In genomic region chr2:237207641-237208040, GRCh38 we compare ENCODE assay signal across 10 cellular contexts.
DNase-seq lines count a peak whose midpoint lies in the region; ATAC-seq, FAIRE-seq and TF ChIP-seq lines count a peak whose summit lies in the region.
"Had no signal": no experiment of that assay in that cellular context is flagged by ENCODE, and none has a peak within 500 bp of the region (broad histone marks: within the 10 kb centered on the region; RNA-seq: fewer than 3 reads in every experiment).

No MANE protein-coding gene starts in this region.

- H3K4me3 Mint-ChIP-seq in MCF 10A (ENCODE audit: unreplicated experiment): no peak overlapping the region

- H3K4me1 ChIP-seq in mammary epithelial cell (ENCODE audit: insufficient read depth, low read length) (no peaks in the 10 kb centered on the region), pancreas (no peaks in the 10 kb centered on the region), aorta (ENCODE audit: control insufficient read depth in 1 of 2, insufficient read depth in 2 of 2, low read length in 2 of 2) (no peaks in the 10 kb centered on the region)

- no peak overlapping the region for H3K27ac ChIP-seq in mammary epithelial cell (ENCODE audit: insufficient read depth, low read depth, low read length)
- H3K27ac ChIP-seq in pancreas: peak overlapping the region in 1 of 4 donors; percentile 19
- H3K27ac ChIP-seq in aorta (ENCODE audit: low read depth in 1 of 2, low read length in 2 of 2): no peak overlapping the region

- no peak for FAIRE-seq in pancreas (lab: Jason Lieb, UNC)
- FAIRE-seq: A204.1 had no signal

- no peaks in the 10 kb centered on the region for H4K20me1 ChIP-seq in mammary epithelial cell (ENCODE audit: insufficient read depth, low read length)

- peaks cover 6% of the 10 kb centered on the region for H3K36me3 Mint-ChIP-seq in MCF 10A (ENCODE audit: insufficient read depth, unreplicated experiment)

- no peak overlapping the region for H3K4me3 ChIP-seq in mammary epithelial cell (replicated peaks in 1 of 3; ENCODE audit: insufficient read depth in 1 of 3, low read depth in 2 of 3, low read length in 3 of 3)
- H3K4me3 ChIP-seq in pancreas: no peak overlapping the region
- H3K4me3 ChIP-seq in aorta (ENCODE audit: low read length in 2 of 2): no peak overlapping the region

- BruUV-seq in MCF 10A (replicated peaks; lab: Mats Ljungman, UMichigan) (no TSS peak), mammary epithelial cell (replicated peaks; lab: Mats Ljungman, UMichigan) (no TSS peak)

- H3K27me3 ChIP-seq in mammary epithelial cell (ENCODE audit: insufficient read depth, low read length) (peaks cover 8% of the 10 kb centered on the region), pancreas (no peaks in the 10 kb centered on the region), aorta (ENCODE audit: control insufficient read depth in 1 of 2, insufficient read depth in 2 of 2, low read length in 1 of 2) (no peaks in the 10 kb centered on the region)

- ATAC-seq in pancreas: peak in 3 of 4 donors; percentile 50 to 69 (median 53)
- peak; percentile 76 for ATAC-seq in aorta (ENCODE audit: low FRiP score)
- ATAC-seq in GM18907 (IDR thresholded peaks at IDR 0.05; ENCODE audit: unreplicated experiment): no peak

- no peaks in the 10 kb centered on the region for H3K79me2 ChIP-seq in mammary epithelial cell (ENCODE audit: insufficient read depth, low read length)

- H3K9ac ChIP-seq in mammary epithelial cell (ENCODE audit: insufficient read depth, low read length): no peak overlapping the region

- intact Hi-C loops in MCF 10A (cut with micrococcal nuclease): no loop called here
- intact Hi-C loops in mammary epithelial cell (cut with micrococcal nuclease): no loop called here
- intact Hi-C loops in cardiac septum (cut with DNase I): loop anchor here (1.0 to 5.0 kb wide), 4 partner anchors 28 to 200 kb away; no protein-coding TSS in a partner anchor
- intact Hi-C loops in pancreas (cut with DNase I): no loop called here
- intact Hi-C loops in aorta (cut with DNase I): no loop called here

- H3K4me2 ChIP-seq in mammary epithelial cell (ENCODE audit: insufficient read depth, low read depth, low read length): no peak overlapping the region

- H3K9me3 ChIP-seq in mammary epithelial cell (replicated peaks; ENCODE audit: insufficient read depth, low read length) (peaks cover 2% of the 10 kb centered on the region), pancreas (no peaks in the 10 kb centered on the region), aorta (ENCODE audit: control insufficient read depth, low read length) (no peaks in the 10 kb centered on the region)

- no peaks in the 10 kb centered on the region for H3K27me3 Mint-ChIP-seq in MCF 10A (ENCODE audit: insufficient read depth, unreplicated experiment)

- H3K4me1 Mint-ChIP-seq in MCF 10A (ENCODE audit: insufficient read depth, unreplicated experiment): no peaks in the 10 kb centered on the region

- CTCF ChIA-PET in MCF 10A (lab: Yijun Ruan, JAX) (no interaction called here), mammary epithelial cell (lab: Charles Lee; ENCODE audit: low non-redundant PET) (no interaction called here)

- POLR2A ChIA-PET in MCF 10A (lab: Yijun Ruan, JAX): no interaction called here

- WGBS in mammary epithelial cell (ENCODE audit: low coverage, missing lambda C conversion rate): 31% methylated on average over 6 of the region's 7 CpGs
- WGBS in pancreas, 2 donors: 30 to 41% methylated on average over 7 of the region's 7 CpGs
- WGBS in aorta, 2 donors: 17 to 19% methylated on average over 7 of the region's 7 CpGs

- no peaks in the 10 kb centered on the region for H3K9me3 Mint-ChIP-seq in MCF 10A (ENCODE audit: unreplicated experiment)

- dilution Hi-C loops in mammary epithelial cell (cut with HindIII; ENCODE audit: low sequenced_read_pairs): no loop called here

- no peak for TF ChIP-seq CTCF in MCF 10A (IDR thresholded peaks at IDR 0.05; ENCODE audit: unreplicated experiment)
- no peak for TF ChIP-seq CTCF in mammary epithelial cell (conservative IDR thresholded peaks at IDR 0.05 in 1 of 2, IDR thresholded peaks at IDR 0.05 in 1 of 2; ENCODE audit: extremely low read depth in 1 of 2, insufficient read depth in 1 of 2, low read depth in 1 of 2, low read length in 2 of 2)
- no peak for TF ChIP-seq CTCF in pancreas (IDR thresholded peaks at IDR 0.05)

- no peak overlapping the region for H3K27ac Mint-ChIP-seq in MCF 10A (ENCODE audit: low read depth, unreplicated experiment)

- DNase-seq in MCF 10A (ENCODE audit: unreplicated experiment) (peak; percentile 40), mammary epithelial cell (no peak), cardiac septum (ENCODE audit: low spot score) (peak; percentile 85), pancreas (peak in 2 of 6 donors; percentile 14 to 20), aorta (peak; percentile 78 to 86), NCI-H128 (lab: John Stamatoyannopoulos, UW; ENCODE audit: unreplicated experiment) (no peak)
- DNase-seq in activated CD8-positive, alpha-beta memory T cell treated with anti-CD3 and anti-CD28 coated beads for 24 hours: no peak
- DNase-seq: NCI-H1092 had no signal

- in situ Hi-C loops in mammary epithelial cell (cut with MboI; ENCODE audit: low sequenced_read_pairs in 2 of 2): no loop called here

- H2AFZ ChIP-seq in mammary epithelial cell (ENCODE audit: low read depth, low read length): no peak overlapping the region

- H3K36me3 ChIP-seq in mammary epithelial cell (ENCODE audit: insufficient read depth, low read length): no peaks in the 10 kb centered on the region
- no peaks in the 10 kb centered on the region for H3K36me3 ChIP-seq in pancreas
- no peaks in the 10 kb centered on the region for H3K36me3 ChIP-seq in aorta (ENCODE audit: control insufficient read depth in 1 of 2, insufficient read depth in 2 of 2, low read length in 1 of 2)

Comparison
In these comparisons a context has a peak if more than half of its experiments do, and no peak if none do; other contexts are left out.
1. DNase-seq: peak in MCF 10A (single experiment), cardiac septum (single experiment) and aorta (2 of 2); none in mammary epithelial cell (single experiment), activated CD8-positive, alpha-beta memory T cell treated with anti-CD3 and anti-CD28 coated beads for 24 hours (single experiment) and NCI-H128 (single experiment).